ENCODE assay signal across 18 cellular contexts in genomic region chr7:130099331-130099730, GRCh38.
"Had no signal": no experiment of that assay in that cellular context is flagged by ENCODE, and none has a peak within 500 bp of the region (broad histone marks: within the 10 kb centered on the region; RNA-seq: fewer than 3 reads in every experiment).

No MANE protein-coding gene starts in this region.

- H3K4me3 ChIP-seq: colonic mucosa, gastrocnemius medialis, mucosa of descending colon, neural progenitor cell, ovary, right atrium auricular region, sigmoid colon, skin epidermis had no signal

- H3K27me3 Mint-ChIP-seq: natural killer cell treated with Interleukin-12 subunit alpha and Interleukin-12 subunit beta and Interleukin-15 and Interleukin-18, amount 100 ng/mL, for 72 hours had no signal

- H3K4me1 Mint-ChIP-seq: endodermal cell, neural progenitor cell had no signal

- H3K4me1 ChIP-seq: colonic mucosa, neural progenitor cell, right atrium auricular region had no signal

- H3K36me3 ChIP-seq: colonic mucosa, gastrocnemius medialis, neural progenitor cell, ovary, right atrium auricular region, sigmoid colon had no signal

- H3K27ac ChIP-seq: colonic mucosa, gastrocnemius medialis, neural progenitor cell, ovary, right atrium auricular region, sigmoid colon, skin epidermis had no signal

- H3K27me3 ChIP-seq: colonic mucosa, gastrocnemius medialis, neural progenitor cell, ovary, right atrium auricular region, sigmoid colon had no signal

- H3K9me3 ChIP-seq: colonic mucosa, gastrocnemius medialis, mucosa of descending colon, ovary, right atrium auricular region, sigmoid colon had no signal

- H3K4me3 Mint-ChIP-seq: endodermal cell; natural killer cell treated with Interleukin-12 subunit alpha and Interleukin-12 subunit beta and Interleukin-15 and Interleukin-18, amount 100 ng/mL, for 72 hours; neural progenitor cell had no signal

- H3K36me3 Mint-ChIP-seq: natural killer cell treated with Interleukin-12 subunit alpha and Interleukin-12 subunit beta and Interleukin-15 and Interleukin-18, amount 100 ng/mL, for 72 hours had no signal

- H3K9me3 Mint-ChIP-seq: endodermal cell; natural killer cell treated with Interleukin-12 subunit alpha and Interleukin-12 subunit beta and Interleukin-15 and Interleukin-18, amount 100 ng/mL, for 72 hours; neural progenitor cell had no signal

- H3K27ac Mint-ChIP-seq: endodermal cell; natural killer cell treated with Interleukin-12 subunit alpha and Interleukin-12 subunit beta and Interleukin-15 and Interleukin-18, amount 100 ng/mL, for 72 hours; neural progenitor cell had no signal

- ATAC-seq: gastrocnemius medialis; left colon; left ventricle myocardium superior; mucosa of descending colon; natural killer cell treated with Interleukin-12 subunit alpha and Interleukin-12 subunit beta and Interleukin-15 and Interleukin-18, amount 100 ng/mL, for 72 hours had no signal

- DNase-seq: colonic mucosa; effector CD4-positive, alpha-beta T cell; endodermal cell; gastrocnemius medialis; islet precursor cell; left colon; left ventricle myocardium superior; mucosa of descending colon; nucleus accumbens; ovary; sigmoid colon; stimulated activated naive CD4-positive, alpha-beta T cell treated with Interleukin-2 at 50 U/mL for 16 hours; trophoblast cell had no signal

- FAIRE-seq: endothelial cell of umbilical vein had no signal
